ENCODE assay signal across 1 cellular context in the genomic region with DNA sequence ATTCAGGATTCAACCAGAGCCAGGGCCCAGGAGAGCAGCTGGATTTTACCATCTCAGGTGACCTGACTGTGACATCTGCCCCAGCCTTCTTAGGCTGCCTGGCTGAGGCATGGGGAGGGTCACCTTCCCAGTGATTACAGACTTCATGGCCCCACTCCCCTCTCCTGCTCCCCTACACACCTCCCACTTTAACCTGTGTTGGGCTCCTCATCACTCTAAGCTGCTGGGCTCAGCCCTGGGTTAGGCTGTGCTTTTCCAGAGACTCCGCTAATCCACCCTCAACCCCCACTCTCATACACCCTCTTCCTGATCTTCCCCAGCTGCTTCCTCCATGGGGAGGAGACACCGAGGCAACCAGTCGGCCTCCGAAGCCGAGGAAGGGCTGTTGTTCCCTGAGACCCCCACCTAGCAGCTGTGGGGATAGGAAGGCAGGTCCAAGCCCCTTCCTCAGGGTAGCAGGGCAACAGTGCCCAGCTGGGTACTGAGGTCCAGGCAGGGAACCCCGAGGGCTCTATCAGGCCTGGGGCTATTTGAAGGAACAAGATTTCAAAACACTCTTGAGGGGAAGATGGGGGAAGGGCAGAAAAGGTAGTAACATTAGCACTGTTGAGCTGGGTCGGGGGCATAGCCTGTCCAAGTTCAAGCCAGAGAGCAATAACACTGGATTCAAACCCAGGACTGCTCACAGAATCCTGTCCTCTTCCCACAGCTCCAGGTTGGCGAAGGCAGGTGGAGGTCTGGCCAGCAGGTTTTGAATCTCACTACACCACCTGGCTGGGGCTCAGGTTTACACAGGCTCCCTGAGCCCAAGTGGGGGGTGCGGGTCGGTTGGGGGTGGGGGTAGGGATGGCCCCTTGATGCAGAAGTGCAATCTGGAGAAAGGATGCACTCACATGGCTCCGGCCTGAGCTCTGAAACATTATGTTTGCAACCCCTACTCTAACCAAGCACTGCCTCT.
TF ChIP-seq lines count a peak whose summit lies in the region.

No MANE protein-coding gene starts in this region.

TF ChIP-seq in GM23338, 12 proteins besides CTCF, POLR2A, EP300 and RAD21 (continued from another document):
- TF ChIP-seq, protein P1, sequence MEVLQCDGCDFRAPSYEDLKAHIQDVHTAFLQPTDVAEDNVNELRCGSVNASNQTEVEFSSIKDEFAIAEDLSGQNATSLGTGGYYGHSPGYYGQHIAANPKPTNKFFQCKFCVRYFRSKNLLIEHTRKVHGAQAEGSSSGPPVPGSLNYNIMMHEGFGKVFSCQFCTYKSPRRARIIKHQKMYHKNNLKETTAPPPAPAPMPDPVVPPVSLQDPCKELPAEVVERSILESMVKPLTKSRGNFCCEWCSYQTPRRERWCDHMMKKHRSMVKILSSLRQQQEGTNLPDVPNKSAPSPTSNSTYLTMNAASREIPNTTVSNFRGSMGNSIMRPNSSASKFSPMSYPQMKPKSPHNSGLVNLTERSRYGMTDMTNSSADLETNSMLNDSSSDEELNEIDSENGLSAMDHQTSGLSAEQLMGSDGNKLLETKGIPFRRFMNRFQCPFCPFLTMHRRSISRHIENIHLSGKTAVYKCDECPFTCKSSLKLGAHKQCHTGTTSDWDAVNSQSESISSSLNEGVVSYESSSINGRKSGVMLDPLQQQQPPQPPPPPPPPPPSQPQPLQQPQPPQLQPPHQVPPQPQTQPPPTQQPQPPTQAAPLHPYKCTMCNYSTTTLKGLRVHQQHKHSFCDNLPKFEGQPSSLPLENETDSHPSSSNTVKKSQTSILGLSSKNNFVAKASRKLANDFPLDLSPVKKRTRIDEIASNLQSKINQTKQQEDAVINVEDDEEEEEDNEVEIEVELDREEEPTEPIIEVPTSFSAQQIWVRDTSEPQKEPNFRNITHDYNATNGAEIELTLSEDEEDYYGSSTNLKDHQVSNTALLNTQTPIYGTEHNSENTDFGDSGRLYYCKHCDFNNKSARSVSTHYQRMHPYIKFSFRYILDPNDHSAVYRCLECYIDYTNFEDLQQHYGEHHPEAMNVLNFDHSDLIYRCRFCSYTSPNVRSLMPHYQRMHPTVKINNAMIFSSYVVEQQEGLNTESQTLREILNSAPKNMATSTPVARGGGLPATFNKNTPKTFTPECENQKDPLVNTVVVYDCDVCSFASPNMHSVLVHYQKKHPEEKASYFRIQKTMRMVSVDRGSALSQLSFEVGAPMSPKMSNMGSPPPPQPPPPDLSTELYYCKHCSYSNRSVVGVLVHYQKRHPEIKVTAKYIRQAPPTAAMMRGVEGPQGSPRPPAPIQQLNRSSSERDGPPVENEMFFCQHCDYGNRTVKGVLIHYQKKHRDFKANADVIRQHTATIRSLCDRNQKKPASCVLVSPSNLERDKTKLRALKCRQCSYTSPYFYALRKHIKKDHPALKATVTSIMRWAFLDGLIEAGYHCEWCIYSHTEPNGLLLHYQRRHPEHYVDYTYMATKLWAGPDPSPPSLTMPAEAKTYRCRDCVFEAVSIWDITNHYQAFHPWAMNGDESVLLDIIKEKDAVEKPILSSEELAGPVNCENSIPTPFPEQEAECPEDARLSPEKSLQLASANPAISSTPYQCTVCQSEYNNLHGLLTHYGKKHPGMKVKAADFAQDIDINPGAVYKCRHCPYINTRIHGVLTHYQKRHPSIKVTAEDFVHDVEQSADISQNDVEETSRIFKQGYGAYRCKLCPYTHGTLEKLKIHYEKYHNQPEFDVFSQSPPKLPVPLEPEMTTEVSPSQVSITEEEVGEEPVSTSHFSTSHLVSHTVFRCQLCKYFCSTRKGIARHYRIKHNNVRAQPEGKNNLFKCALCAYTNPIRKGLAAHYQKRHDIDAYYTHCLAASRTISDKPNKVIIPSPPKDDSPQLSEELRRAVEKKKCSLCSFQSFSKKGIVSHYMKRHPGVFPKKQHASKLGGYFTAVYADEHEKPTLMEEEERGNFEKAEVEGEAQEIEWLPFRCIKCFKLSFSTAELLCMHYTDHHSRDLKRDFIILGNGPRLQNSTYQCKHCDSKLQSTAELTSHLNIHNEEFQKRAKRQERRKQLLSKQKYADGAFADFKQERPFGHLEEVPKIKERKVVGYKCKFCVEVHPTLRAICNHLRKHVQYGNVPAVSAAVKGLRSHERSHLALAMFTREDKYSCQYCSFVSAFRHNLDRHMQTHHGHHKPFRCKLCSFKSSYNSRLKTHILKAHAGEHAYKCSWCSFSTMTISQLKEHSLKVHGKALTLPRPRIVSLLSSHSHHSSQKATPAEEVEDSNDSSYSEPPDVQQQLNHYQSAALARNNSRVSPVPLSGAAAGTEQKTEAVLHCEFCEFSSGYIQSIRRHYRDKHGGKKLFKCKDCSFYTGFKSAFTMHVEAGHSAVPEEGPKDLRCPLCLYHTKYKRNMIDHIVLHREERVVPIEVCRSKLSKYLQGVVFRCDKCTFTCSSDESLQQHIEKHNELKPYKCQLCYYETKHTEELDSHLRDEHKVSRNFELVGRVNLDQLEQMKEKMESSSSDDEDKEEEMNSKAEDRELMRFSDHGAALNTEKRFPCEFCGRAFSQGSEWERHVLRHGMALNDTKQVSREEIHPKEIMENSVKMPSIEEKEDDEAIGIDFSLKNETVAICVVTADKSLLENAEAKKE (CRISPR knock-in tag; IDR thresholded peaks at IDR 0.05) = no peak
- no peak for TF ChIP-seq JUNB (IDR thresholded peaks at IDR 0.05; ENCODE audit: unreplicated experiment)
